8 cellular contexts compared by ENCODE assay signal in genomic region chr2:96209011-96209728, GRCh38. TPM values are rescaled to one million over a fixed set of nuclear protein-coding genes. Genes with fewer than 3 reads are reported as not detected.
A peak's percentile ranks its signal among the peaks of the same experiment; 100 is the strongest.
DNase-seq lines count a peak whose midpoint lies in the region; ATAC-seq and TF ChIP-seq lines count a peak whose summit lies in the region.

No MANE protein-coding gene starts in this region.

- H3K4me1 Mint-ChIP-seq in activated T-cell treated with anti-CD3 and anti-CD28 coated beads, Interleukin-2, amount 50 U/mL, for 24 hours (ENCODE audit: low read depth): peaks cover 44% of the 10 kb centered on the region
- H3K4me1 Mint-ChIP-seq in activated naive CD8-positive, alpha-beta T cell treated with anti-CD3 and anti-CD28 coated beads, Interleukin-2, amount 50 U/mL, for 24 hours: peaks cover 41% of the 10 kb centered on the region

- H3K4me3 ChIP-seq in left lung: peak overlapping the region; percentile 97 to 98
- peak overlapping the region; percentile 94 for H3K4me3 ChIP-seq in thoracic aorta

- intact Hi-C loops in left lung (cut with DNase I): no loop called here

- H3K27me3 ChIP-seq in left lung (no peaks in the 10 kb centered on the region), thoracic aorta (replicated peaks; ENCODE audit: insufficient read depth) (no peaks in the 10 kb centered on the region)

- H3K36me3 Mint-ChIP-seq in activated T-cell treated with anti-CD3 and anti-CD28 coated beads, Interleukin-2, amount 50 U/mL, for 24 hours (ENCODE audit: low read depth): peaks cover 50% of the 10 kb centered on the region
- H3K36me3 Mint-ChIP-seq in activated naive CD8-positive, alpha-beta T cell treated with anti-CD3 and anti-CD28 coated beads, Interleukin-2, amount 50 U/mL, for 24 hours (ENCODE audit: low read depth): peaks cover 31% of the 10 kb centered on the region

- TF ChIP-seq CTCF in left lung (IDR thresholded peaks at IDR 0.05): no peak
- no peak for TF ChIP-seq CTCF in thoracic aorta (IDR thresholded peaks at IDR 0.05)

- ATAC-seq in activated naive CD8-positive, alpha-beta T cell treated with anti-CD3 and anti-CD28 coated beads, Interleukin-2, amount 50 U/mL, for 24 hours: no peak
- no peak for ATAC-seq in left lung
- no peak for ATAC-seq in thoracic aorta (ENCODE audit: insufficient number of reproducible peaks, low FRiP score, low read depth)

- H3K9me3 ChIP-seq in left lung (no peaks in the 10 kb centered on the region), thoracic aorta (no peaks in the 10 kb centered on the region)

- H3K27me3 Mint-ChIP-seq in activated T-cell treated with anti-CD3 and anti-CD28 coated beads, Interleukin-2, amount 50 U/mL, for 24 hours: no peaks in the 10 kb centered on the region
- H3K27me3 Mint-ChIP-seq in activated naive CD8-positive, alpha-beta T cell treated with anti-CD3 and anti-CD28 coated beads, Interleukin-2, amount 50 U/mL, for 24 hours: no peaks in the 10 kb centered on the region

- H3K27ac ChIP-seq in left lung: peak overlapping the region; percentile 95 to 98
- peak overlapping the region; percentile 92 for H3K27ac ChIP-seq in thoracic aorta

- H3K9me3 Mint-ChIP-seq in activated T-cell treated with anti-CD3 and anti-CD28 coated beads, Interleukin-2, amount 50 U/mL, for 24 hours: no peaks in the 10 kb centered on the region
- H3K9me3 Mint-ChIP-seq in activated naive CD8-positive, alpha-beta T cell treated with anti-CD3 and anti-CD28 coated beads, Interleukin-2, amount 50 U/mL, for 24 hours: no peaks in the 10 kb centered on the region

- H3K36me3 ChIP-seq in left lung (no peaks in the 10 kb centered on the region), thoracic aorta (no peaks in the 10 kb centered on the region)

- DNase-seq in activated T-cell treated with anti-CD3 and anti-CD28 coated beads, Interleukin-2, amount 50 U/mL, for 24 hours: no peak
- no peak for DNase-seq in activated T-cell treated with anti-CD3 and anti-CD28 coated beads, Interleukin-2, amount 50 U/mL, for 1 hour
- DNase-seq in activated naive CD8-positive, alpha-beta T cell treated with anti-CD3 and anti-CD28 coated beads, Interleukin-2, amount 50 U/mL, for 24 hours: no peak
- DNase-seq in left lung (no peak), thoracic aorta (ENCODE audit: low spot score) (no peak), pons (ENCODE audit: low spot score) (no peak), middle frontal gyrus (ENCODE audit: extremely low spot score, low spot score) (no peak)
- no peak for DNase-seq in stimulated activated CD8-positive, alpha-beta memory T cell treated with anti-CD3 and anti-CD28 coated beads, Interleukin-4, amount 100 ng/mL, for 48 hours

- H3K4me1 ChIP-seq in left lung: peaks cover 33 to 46% of the 10 kb centered on the region in 2 donors
- H3K4me1 ChIP-seq in thoracic aorta (ENCODE audit: control insufficient read depth in 1 of 2, low read depth in 2 of 2): peaks cover 37 to 44% of the 10 kb centered on the region in 2 donors

- H3K27ac Mint-ChIP-seq in activated T-cell treated with anti-CD3 and anti-CD28 coated beads, Interleukin-2, amount 50 U/mL, for 24 hours: peak overlapping the region; percentile 93
- H3K27ac Mint-ChIP-seq in activated naive CD8-positive, alpha-beta T cell treated with anti-CD3 and anti-CD28 coated beads, Interleukin-2, amount 50 U/mL, for 24 hours: peak overlapping the region; percentile 85

- peak overlapping the region; percentile 91 for H3K4me3 Mint-ChIP-seq in activated T-cell treated with anti-CD3 and anti-CD28 coated beads, Interleukin-2, amount 50 U/mL, for 24 hours
- peak overlapping the region; percentile 100 for H3K4me3 Mint-ChIP-seq in activated naive CD8-positive, alpha-beta T cell treated with anti-CD3 and anti-CD28 coated beads, Interleukin-2, amount 50 U/mL, for 24 hours

RNA-seq across cellular contexts. Expression of gene STARD7, which starts 0.5 kb away (rescaled TPM):
- total RNA-seq in left lung (100 to 1,000 TPM; 132 to 142 TPM), thoracic aorta (100 to 1,000 TPM in 1 of 2 donors, 10 to 100 TPM in 1; 68.1 to 135 TPM)

RNA-seq across cellular contexts. Expression of gene TMEM127, which starts 56.6 kb away (rescaled TPM):
- total RNA-seq in left lung: 10 to 100 TPM; 66.1 to 79.9 TPM
- 10 to 100 TPM; 50.8 to 52.4 TPM for total RNA-seq in thoracic aorta

RNA-seq across cellular contexts. Expression of gene CIAO1, which starts 56.9 kb away (rescaled TPM):
- total RNA-seq in left lung (10 to 100 TPM; 59.8 to 69.1 TPM), thoracic aorta (100 to 1,000 TPM; 115 to 123 TPM)
